13 cellular contexts compared by ENCODE assay signal in genomic region chr22:28231423-28231822, GRCh38.
A peak's percentile ranks its signal among the peaks of the same experiment; 100 is the strongest.
DNase-seq lines count a peak whose midpoint lies in the region; ATAC-seq and TF ChIP-seq lines count a peak whose summit lies in the region.
"Had no signal": no experiment of that assay in that cellular context is flagged by ENCODE, and none has a peak within 500 bp of the region (broad histone marks: within the 10 kb centered on the region; RNA-seq: fewer than 3 reads in every experiment).

No MANE protein-coding gene starts in this region.

- no peaks in the 10 kb centered on the region for H3K36me3 ChIP-seq in A673 (ENCODE audit: insufficient read depth, low read length, poor library complexity, severe bottlenecking)
- H3K36me3 ChIP-seq in HAP-1 (replicated peaks): no peaks in the 10 kb centered on the region
- H3K36me3 ChIP-seq in MM.1S (replicated peaks; ENCODE audit: insufficient read depth, low read length): no peaks in the 10 kb centered on the region
- H3K36me3 ChIP-seq: WERI-Rb-1 had no signal

- no peaks in the 10 kb centered on the region for H3F3A ChIP-seq in MM.1S (ENCODE audit: insufficient read depth, low read length)

- H2AFZ ChIP-seq in MM.1S (ENCODE audit: low read length): no peak overlapping the region

- CTCF ChIA-PET in A673 (lab: Charles Lee): no interaction called here

- no peaks in the 10 kb centered on the region for H3K9me2 ChIP-seq in MM.1S (replicated peaks; ENCODE audit: insufficient read depth, low read length)

- TF ChIP-seq CTCF in A673 (conservative IDR thresholded peaks at IDR 0.05; ENCODE audit: low read depth, low read length) (no peak), cardiac fibroblast (IDR thresholded peaks at IDR 0.05; ENCODE audit: low read depth, low read length) (no peak), MM.1S (IDR thresholded peaks at IDR 0.05; ENCODE audit: low read length) (no peak)

- peak; percentile 92 for DNase-seq in A673 (ENCODE audit: low spot score)
- peak; percentile 35 to 68 for DNase-seq in HAP-1 (ENCODE audit: low spot score in 2 of 2)
- DNase-seq in cardiac fibroblast (ENCODE audit: low read depth in 2 of 2): peak; percentile 47 to 54
- peak; percentile 72 for DNase-seq in kidney glomerular epithelial cell (lab: John Stamatoyannopoulos, UW)
- DNase-seq in HK-2 (ENCODE audit: unreplicated experiment): no peak
- no peak for DNase-seq in MM.1S
- DNase-seq: amniotic stem cell; effector memory CD8-positive, alpha-beta T cell; GDM1; NCI-H526 treated with DMSO at 0.1 percent for 48 hours; WERI-Rb-1 had no signal

- POLR2A ChIA-PET in A673 (lab: Charles Lee; ENCODE audit: low non-redundant PET): no interaction called here

- no peaks in the 10 kb centered on the region for H3K79me2 ChIP-seq in MM.1S (ENCODE audit: low read length)

- BruUV-seq in A673 (replicated peaks; lab: Mats Ljungman, UMichigan): no TSS peak

- H3K27ac ChIP-seq in A673 (ENCODE audit: low read depth, low read length, poor library complexity, severe bottlenecking) (peak overlapping the region; percentile 33), MM.1S (ENCODE audit: low read length) (no peak overlapping the region)
- H3K27ac ChIP-seq: WERI-Rb-1 had no signal

- H3K27me3 ChIP-seq in A673 (replicated peaks; ENCODE audit: insufficient read depth, low read depth, low read length, poor library complexity) (no peaks in the 10 kb centered on the region), HAP-1 (ENCODE audit: low read depth) (no peaks in the 10 kb centered on the region), MM.1S (replicated peaks; ENCODE audit: insufficient read depth, low read length) (no peaks in the 10 kb centered on the region)

- H4K20me1 ChIP-seq in MM.1S (ENCODE audit: insufficient read depth, low read length): no peaks in the 10 kb centered on the region

- H3K4me2 ChIP-seq in MM.1S (ENCODE audit: low read depth, low read length): no peak overlapping the region

- in situ Hi-C loops in HAP-1 (cut with MboI; ENCODE audit: low sequenced_read_pairs): no loop called here

- H3K9ac ChIP-seq in MM.1S (ENCODE audit: low read length): no peak overlapping the region

- intact Hi-C loops in A673 (cut with micrococcal nuclease; ENCODE audit: unreplicated experiment): no loop called here

- no peaks in the 10 kb centered on the region for H3K9me3 ChIP-seq in A673 (ENCODE audit: low read depth, low read length, poor library complexity, severe bottlenecking)
- no peaks in the 10 kb centered on the region for H3K9me3 ChIP-seq in HAP-1
- no peaks in the 10 kb centered on the region for H3K9me3 ChIP-seq in MM.1S (replicated peaks; ENCODE audit: insufficient read depth, low read length)

- ATAC-seq in GM21576 (IDR thresholded peaks at IDR 0.05; ENCODE audit: unreplicated experiment) (no peak), HG03439 (IDR thresholded peaks at IDR 0.05; ENCODE audit: unreplicated experiment) (no peak)
- ATAC-seq: effector memory CD8-positive, alpha-beta T cell had no signal

- H3K4me1 ChIP-seq in A673 (ENCODE audit: insufficient read depth, low read length, poor library complexity, severe bottlenecking): peaks cover 25% of the 10 kb centered on the region
- H3K4me1 ChIP-seq in HAP-1: peaks cover 25% of the 10 kb centered on the region
- H3K4me1 ChIP-seq in MM.1S (ENCODE audit: low read length): no peaks in the 10 kb centered on the region

- no peak overlapping the region for H3K4me3 ChIP-seq in A673 (ENCODE audit: low read depth, low read length, poor library complexity, severe bottlenecking)
- H3K4me3 ChIP-seq in HAP-1: no peak overlapping the region
- no peak overlapping the region for H3K4me3 ChIP-seq in cardiac fibroblast (replicated peaks in 1 of 2; ENCODE audit: low read depth in 2 of 2, low read length in 2 of 2)
- no peak overlapping the region for H3K4me3 ChIP-seq in MM.1S (ENCODE audit: low read length)

Comparison
In these comparisons a context has a peak if more than half of its experiments do, and no peak if none do; other contexts are left out.
1. DNase-seq: peak in A673 (single experiment), HAP-1 (2 of 2), cardiac fibroblast (2 of 2) and kidney glomerular epithelial cell (single experiment); none in HK-2 (single experiment) and MM.1S (single experiment).